ENCODE assay signal across 1 cellular context in genomic region chr22:39979458-39979857, GRCh38.
TF ChIP-seq lines count a peak whose summit lies in the region.

No MANE protein-coding gene starts in this region.

TF ChIP-seq in GM12878, 131 proteins besides CTCF, POLR2A, EP300 and RAD21:
- TF ChIP-seq HDAC6 (IDR thresholded peaks at IDR 0.05; ENCODE audit: unreplicated experiment) (no peak), ZNF24 (IDR thresholded peaks at IDR 0.05) (peak; percentile 96), ZNF384 (IDR thresholded peaks at IDR 0.05; ENCODE audit: borderline replicate concordance, low read depth, low read length) (no peak)
- TF ChIP-seq, protein P1, sequence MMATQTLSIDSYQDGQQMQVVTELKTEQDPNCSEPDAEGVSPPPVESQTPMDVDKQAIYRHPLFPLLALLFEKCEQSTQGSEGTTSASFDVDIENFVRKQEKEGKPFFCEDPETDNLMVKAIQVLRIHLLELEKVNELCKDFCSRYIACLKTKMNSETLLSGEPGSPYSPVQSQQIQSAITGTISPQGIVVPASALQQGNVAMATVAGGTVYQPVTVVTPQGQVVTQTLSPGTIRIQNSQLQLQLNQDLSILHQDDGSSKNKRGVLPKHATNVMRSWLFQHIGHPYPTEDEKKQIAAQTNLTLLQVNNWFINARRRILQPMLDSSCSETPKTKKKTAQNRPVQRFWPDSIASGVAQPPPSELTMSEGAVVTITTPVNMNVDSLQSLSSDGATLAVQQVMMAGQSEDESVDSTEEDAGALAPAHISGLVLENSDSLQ (IDR thresholded peaks at IDR 0.05), result no peak
TF ChIP-seq in GM12878: peak in this region for 1.
